Comparison of ENCODE assay signal across 12 cellular contexts in the genomic region with DNA sequence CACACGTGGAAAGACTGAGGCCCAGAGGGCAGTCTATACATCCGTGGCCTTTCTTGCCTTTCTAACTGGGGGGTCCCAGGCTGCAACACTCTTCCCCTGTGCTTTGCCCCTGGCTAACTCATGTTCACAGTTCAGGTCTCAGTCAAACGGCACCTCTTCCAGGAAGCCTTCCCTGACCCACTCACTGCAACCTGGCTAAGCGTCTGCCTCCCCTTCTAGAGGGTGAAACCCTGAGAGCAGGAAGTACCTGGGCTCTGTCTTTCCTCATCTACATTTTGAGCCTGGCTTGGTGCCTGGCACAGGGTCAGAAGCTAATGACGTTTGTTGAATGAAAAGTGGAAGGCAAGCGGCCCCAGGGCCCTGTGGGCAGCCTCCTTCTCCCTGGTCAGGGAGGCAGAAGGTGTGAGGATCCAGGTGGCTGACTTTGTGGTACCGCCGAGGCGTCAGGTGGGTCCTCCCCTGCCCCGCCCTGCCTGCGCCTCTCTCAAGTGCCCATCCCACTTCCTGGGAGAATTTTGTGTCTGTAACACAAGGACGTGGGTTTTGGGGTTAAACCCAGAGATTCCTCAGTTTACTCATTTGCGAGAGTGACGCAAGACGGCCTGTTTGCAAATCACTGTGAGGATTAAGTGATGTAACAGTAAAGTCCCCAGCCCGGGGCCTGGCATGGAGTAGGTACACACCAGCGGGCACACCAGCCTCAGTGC. TPM values are rescaled to one million over a fixed set of nuclear protein-coding genes. Genes with fewer than 3 reads are reported as not detected.
A peak's percentile ranks its signal among the peaks of the same experiment; 100 is the strongest.
DNase-seq lines count a peak whose midpoint lies in the region; ATAC-seq lines count a peak whose summit lies in the region.
"Had no signal": no experiment of that assay in that cellular context is flagged by ENCODE, and none has a peak within 500 bp of the region (broad histone marks: within the 10 kb centered on the region; RNA-seq: fewer than 3 reads in every experiment).

No MANE protein-coding gene starts in this region.

- no peaks in the 10 kb centered on the region for H3K9me3 ChIP-seq in CD8-positive, alpha-beta memory T cell (ENCODE audit: low read length)
- H3K9me3 ChIP-seq in NT2/D1 (ENCODE audit: insufficient read depth, low read length) = no peaks in the 10 kb centered on the region
- H3K9me3 ChIP-seq: upper lobe of right lung had no signal

- no peaks in the 10 kb centered on the region for H3K9me3 Mint-ChIP-seq in CD8-positive, alpha-beta memory T cell
- no peaks in the 10 kb centered on the region for H3K9me3 Mint-ChIP-seq in central memory CD8-positive, alpha-beta T cell
- no peaks in the 10 kb centered on the region for H3K9me3 Mint-ChIP-seq in natural killer cell treated with Interleukin-12 subunit alpha and Interleukin-12 subunit beta and Interleukin-15 and Interleukin-18, amount 100 ng/mL, for 72 hours

- H3K4me1 Mint-ChIP-seq in CD8-positive, alpha-beta memory T cell = peaks cover 7 to 18% (median 10%) of the 10 kb centered on the region in 3 donors
- peaks cover 11% of the 10 kb centered on the region for H3K4me1 Mint-ChIP-seq in central memory CD8-positive, alpha-beta T cell
- peaks cover 7% of the 10 kb centered on the region in 2 donors for H3K4me1 Mint-ChIP-seq in natural killer cell treated with Interleukin-12 subunit alpha and Interleukin-12 subunit beta and Interleukin-15 and Interleukin-18, amount 100 ng/mL, for 72 hours (ENCODE audit: low read depth in 2 of 2)

- H3K27ac ChIP-seq in CD8-positive, alpha-beta memory T cell (ENCODE audit: low read depth, low read length) = no peak overlapping the region
- H3K27ac ChIP-seq: coronary artery, upper lobe of right lung had no signal

- DNase-seq in CD8-positive, alpha-beta memory T cell = no peak
- DNase-seq in NT2/D1 (ENCODE audit: low read depth, low spot score) (no peak), NOMO-1 (lab: John Stamatoyannopoulos, UW; ENCODE audit: unreplicated experiment in 2 of 2) (no peak)
- DNase-seq in central memory CD8-positive, alpha-beta T cell (ENCODE audit: low spot score in 2 of 2) = no peak
- DNase-seq in natural killer cell treated with Interleukin-12 subunit alpha and Interleukin-12 subunit beta and Interleukin-15 and Interleukin-18, amount 100 ng/mL, for 72 hours (ENCODE audit: low spot score) = no peak
- DNase-seq: DMS153, upper lobe of right lung had no signal

- peak overlapping the region; percentile 62 for H3K9ac ChIP-seq in NT2/D1 (ENCODE audit: insufficient read length, low read depth)

- CTCF ChIA-PET in CD8-positive, alpha-beta memory T cell (lab: Charles Lee) = interaction anchor here (1.2 to 2.7 kb wide), 11 partner anchors 7 to 170 kb away, joined by 3 to 31 read pairs (median 9); partner anchors contain the start of genes FLNB, HTD2 and RPP14

- no peak for ATAC-seq in central memory CD8-positive, alpha-beta T cell (replicated peaks; ENCODE audit: extremely low read depth, poor library complexity, severe bottlenecking)
- ATAC-seq in natural killer cell treated with Interleukin-12 subunit alpha and Interleukin-12 subunit beta and Interleukin-15 and Interleukin-18, amount 100 ng/mL, for 72 hours = peak; percentile 17 to 37
- no peak for ATAC-seq in HG03039 (IDR thresholded peaks at IDR 0.05; ENCODE audit: unreplicated experiment)
- ATAC-seq in GM21526 (IDR thresholded peaks at IDR 0.05; ENCODE audit: low FRiP score, unreplicated experiment) = no peak

- peaks cover 0 to 5% of the 10 kb centered on the region in 2 donors for H3K27me3 Mint-ChIP-seq in CD8-positive, alpha-beta memory T cell
- H3K27me3 Mint-ChIP-seq in central memory CD8-positive, alpha-beta T cell = no peaks in the 10 kb centered on the region
- peaks cover 0 to 15% of the 10 kb centered on the region in 2 donors for H3K27me3 Mint-ChIP-seq in natural killer cell treated with Interleukin-12 subunit alpha and Interleukin-12 subunit beta and Interleukin-15 and Interleukin-18, amount 100 ng/mL, for 72 hours

- H3K4me3 ChIP-seq in CD8-positive, alpha-beta memory T cell (ENCODE audit: low read length) = no peak overlapping the region
- H3K4me3 ChIP-seq in NT2/D1 (ENCODE audit: insufficient read length, low read depth) = no peak overlapping the region

- H3K27me3 ChIP-seq in CD8-positive, alpha-beta memory T cell (ENCODE audit: insufficient read depth, low read length, poor library complexity, severe bottlenecking) = no peaks in the 10 kb centered on the region
- peaks cover 3% of the 10 kb centered on the region for H3K27me3 ChIP-seq in NT2/D1 (ENCODE audit: insufficient read depth, insufficient read length)
- H3K27me3 ChIP-seq: upper lobe of right lung had no signal

- POLR2A ChIA-PET in CD8-positive, alpha-beta memory T cell (lab: Charles Lee) = no interaction called here

- H3K36me3 ChIP-seq in CD8-positive, alpha-beta memory T cell (ENCODE audit: insufficient read depth, low read length) = no peaks in the 10 kb centered on the region
- H3K36me3 ChIP-seq in NT2/D1 (ENCODE audit: insufficient read depth, insufficient read length, low read length) = no peaks in the 10 kb centered on the region
- H3K36me3 ChIP-seq: upper lobe of right lung had no signal

- H3K27ac Mint-ChIP-seq in CD8-positive, alpha-beta memory T cell = peak overlapping the region in 3 of 8 donors; percentile 4 to 48 (median 47)
- peak overlapping the region; percentile 42 for H3K27ac Mint-ChIP-seq in central memory CD8-positive, alpha-beta T cell (ENCODE audit: low read depth)
- no peak overlapping the region for H3K27ac Mint-ChIP-seq in natural killer cell treated with Interleukin-12 subunit alpha and Interleukin-12 subunit beta and Interleukin-15 and Interleukin-18, amount 100 ng/mL, for 72 hours

- no peaks in the 10 kb centered on the region for H3K36me3 Mint-ChIP-seq in CD8-positive, alpha-beta memory T cell
- peaks cover 3% of the 10 kb centered on the region for H3K36me3 Mint-ChIP-seq in central memory CD8-positive, alpha-beta T cell (ENCODE audit: insufficient read depth)
- no peaks in the 10 kb centered on the region for H3K36me3 Mint-ChIP-seq in natural killer cell treated with Interleukin-12 subunit alpha and Interleukin-12 subunit beta and Interleukin-15 and Interleukin-18, amount 100 ng/mL, for 72 hours

- H3K4me1 ChIP-seq in CD8-positive, alpha-beta memory T cell (ENCODE audit: insufficient read depth, low read length) = peaks cover 10% of the 10 kb centered on the region
- peaks cover 16% of the 10 kb centered on the region for H3K4me1 ChIP-seq in NT2/D1 (ENCODE audit: insufficient read depth, insufficient read length)

- H3K4me3 Mint-ChIP-seq in CD8-positive, alpha-beta memory T cell = peak overlapping the region; percentile 51 to 89 (median 68)
- peak overlapping the region; percentile 71 for H3K4me3 Mint-ChIP-seq in central memory CD8-positive, alpha-beta T cell
- peak overlapping the region; percentile 69 for H3K4me3 Mint-ChIP-seq in natural killer cell treated with Interleukin-12 subunit alpha and Interleukin-12 subunit beta and Interleukin-15 and Interleukin-18, amount 100 ng/mL, for 72 hours

RNA-seq across cellular contexts. Expression of gene DNASE1L3, which starts 32.1 kb away (rescaled TPM):
- not detected for total RNA-seq in CD8-positive, alpha-beta memory T cell
- polyA plus RNA-seq in CD8-positive, alpha-beta memory T cell = not detected
- not detected for total RNA-seq in natural killer cell treated with Interleukin-12 subunit alpha and Interleukin-12 subunit beta and Interleukin-15 and Interleukin-18, amount 100 ng/mL, for 72 hours
- total RNA-seq: HT-29; T-helper 1 cell treated with Interleukin-12 subunit alpha and Interleukin-12 subunit beta and Interleukin-4 antibody, amounts not matched to agents 30 ng/mL and 1 ng/mL, for 36 hours had no signal

RNA-seq across cellular contexts. Expression of gene ABHD6, which starts 58.9 kb away (rescaled TPM):
- 1 to 10 TPM; 6.6 to 7.1 TPM for total RNA-seq in CD8-positive, alpha-beta memory T cell
- 10.6 TPM for polyA plus RNA-seq in CD8-positive, alpha-beta memory T cell
- total RNA-seq in natural killer cell treated with Interleukin-12 subunit alpha and Interleukin-12 subunit beta and Interleukin-15 and Interleukin-18, amount 100 ng/mL, for 72 hours = 1 to 10 TPM; 2.5 to 3.3 TPM

Comparison
In these comparisons a context has a peak if more than half of its experiments do, and no peak if none do; other contexts are left out.
1. ATAC-seq: peak in natural killer cell treated with Interleukin-12 subunit alpha and Interleukin-12 subunit beta and Interleukin-15 and Interleukin-18, amount 100 ng/mL, for 72 hours (2 of 2); none in central memory CD8-positive, alpha-beta T cell (single experiment), HG03039 (single experiment) and GM21526 (single experiment).
2. Peak in every context shown above with its lines, with median percentiles within 50 percentile points of each other: H3K4me3 Mint-ChIP-seq.